Comparison of ENCODE assay signal across 1 cellular context in genomic region chr22:21032037-21032842, GRCh38.
TF ChIP-seq lines count a peak whose summit lies in the region.

TSS of gene SLC7A4 (minus strand) at chr22:21032561. CDS start at chr22:21031812, 749 bp downstream.

TF ChIP-seq in GM12878, 131 proteins besides CTCF, POLR2A, EP300 and RAD21 (continued from another document):
- no peak for TF ChIP-seq ZBTB40 (IDR thresholded peaks at IDR 0.05; ENCODE audit: borderline replicate concordance)
- no peak for TF ChIP-seq CEBPZ (IDR thresholded peaks at IDR 0.05; ENCODE audit: low read depth, low read length)
- no peak for TF ChIP-seq ZZZ3 (IDR thresholded peaks at IDR 0.05; ENCODE audit: control insufficient read depth, insufficient read length, low read depth)
- no peak for TF ChIP-seq ZNF687 (IDR thresholded peaks at IDR 0.05)
- no peak for TF ChIP-seq SP1 (IDR thresholded peaks at IDR 0.05; ENCODE audit: low read depth, low read length)
- no peak for TF ChIP-seq NFYA (IDR thresholded peaks at IDR 0.05; ENCODE audit: borderline replicate concordance, low read depth, low read length)
TF ChIP-seq in GM12878: peak in this region for 0.
